In the genomic region with DNA sequence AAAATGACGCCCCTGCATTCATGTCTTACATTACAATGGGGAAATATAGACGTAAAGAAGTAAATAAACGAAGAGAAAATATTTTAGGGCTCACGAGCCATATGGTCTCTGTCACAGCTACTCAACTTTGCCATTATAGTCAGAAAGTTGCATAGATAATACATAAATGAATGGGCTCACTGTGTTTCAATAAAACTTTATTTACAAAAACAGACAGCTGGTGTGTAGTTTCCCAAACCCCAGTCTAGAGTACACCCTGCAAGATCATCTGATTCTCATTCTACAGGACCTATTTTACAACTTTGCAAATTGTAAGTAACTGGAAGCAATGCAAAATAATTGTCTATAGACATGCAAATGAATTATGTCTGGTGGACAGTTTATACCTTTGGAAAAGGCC, we compare ENCODE assay signal across 6 cellular contexts.
"Had no signal": no experiment of that assay in that cellular context is flagged by ENCODE, and none has a peak within 500 bp of the region (broad histone marks: within the 10 kb centered on the region; RNA-seq: fewer than 3 reads in every experiment).

No MANE protein-coding gene starts in this region.

- H3K27ac ChIP-seq: HL-60, KMS-11 had no signal

- H3K4me2 ChIP-seq: KMS-11 had no signal

- DNase-seq: IMR-90, KBM-7, KG1 had no signal

- H3K9ac ChIP-seq: KMS-11 had no signal

- FAIRE-seq: HTR-8/SVneo had no signal
